In the genomic region with DNA sequence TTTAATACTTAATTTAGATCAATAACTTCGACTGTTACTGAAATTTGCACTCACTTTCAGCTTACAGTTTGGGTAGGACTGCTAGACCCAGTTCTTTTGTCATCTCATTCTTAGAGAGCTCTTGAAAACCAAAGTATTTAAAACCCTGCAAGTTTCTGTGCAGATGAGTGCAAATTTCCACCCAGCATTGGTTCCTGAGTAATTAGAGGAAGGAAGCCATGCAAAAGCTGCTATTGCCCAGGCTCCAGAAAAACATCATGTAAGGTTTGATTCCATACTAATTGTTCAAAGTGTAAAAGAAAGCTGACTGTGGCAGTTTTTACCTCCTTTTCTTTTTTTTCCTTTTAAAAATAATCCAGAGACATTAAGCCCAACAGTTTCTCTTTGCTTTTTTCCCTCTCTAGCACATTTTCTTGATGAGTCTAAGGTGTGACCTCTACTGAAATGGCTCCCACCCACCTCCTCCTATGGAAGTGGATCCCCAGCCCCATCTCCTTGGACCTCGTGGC, we compare ENCODE assay signal across 12 cellular contexts. TPM values are rescaled to one million over a fixed set of nuclear protein-coding genes. Genes with fewer than 3 reads are reported as not detected.
A peak's percentile ranks its signal among the peaks of the same experiment; 100 is the strongest.
DNase-seq lines count a peak whose midpoint lies in the region; ATAC-seq and TF ChIP-seq lines count a peak whose summit lies in the region.
"Had no signal": no experiment of that assay in that cellular context is flagged by ENCODE, and none has a peak within 500 bp of the region (broad histone marks: within the 10 kb centered on the region; RNA-seq: fewer than 3 reads in every experiment).

No MANE protein-coding gene starts in this region.

- H3K36me3 Mint-ChIP-seq in natural killer cell treated with Interleukin-12 subunit alpha and Interleukin-12 subunit beta and Interleukin-15 and Interleukin-18, amount 100 ng/mL, for 72 hours = peaks cover 38% of the 10 kb centered on the region
- peaks cover 47% of the 10 kb centered on the region for H3K36me3 Mint-ChIP-seq in natural killer cell

- peak overlapping the region; percentile 63 to 78 for H3K27ac ChIP-seq in coronary artery
- H3K27ac ChIP-seq in osteoblast (ENCODE audit: low read depth, low read length) = peak overlapping the region; percentile 94
- peak overlapping the region; percentile 81 for H3K27ac ChIP-seq in vagina

- TF ChIP-seq CTCF in natural killer cell (IDR thresholded peaks at IDR 0.05) (no peak), coronary artery (IDR thresholded peaks at IDR 0.05) (no peak), osteoblast (IDR thresholded peaks at IDR 0.05; ENCODE audit: extremely low read depth, low read depth, low read length) (no peak), vagina (IDR thresholded peaks at IDR 0.05) (no peak)

- no peak overlapping the region for H2AFZ ChIP-seq in osteoblast (ENCODE audit: low read length)

- no peak overlapping the region for H3K4me3 Mint-ChIP-seq in natural killer cell treated with Interleukin-12 subunit alpha and Interleukin-12 subunit beta and Interleukin-15 and Interleukin-18, amount 100 ng/mL, for 72 hours
- H3K4me3 Mint-ChIP-seq in natural killer cell = no peak overlapping the region
- H3K4me3 Mint-ChIP-seq: activated naive CD4-positive, alpha-beta T cell treated with anti-CD3 and anti-CD28 coated beads for 36 hours had no signal

- H3K9me3 ChIP-seq in osteoblast (ENCODE audit: low read depth, low read length) = no peaks in the 10 kb centered on the region
- no peaks in the 10 kb centered on the region for H3K9me3 ChIP-seq in vagina

- H3K9me3 Mint-ChIP-seq in natural killer cell treated with Interleukin-12 subunit alpha and Interleukin-12 subunit beta and Interleukin-15 and Interleukin-18, amount 100 ng/mL, for 72 hours = no peaks in the 10 kb centered on the region
- no peaks in the 10 kb centered on the region for H3K9me3 Mint-ChIP-seq in natural killer cell
- H3K9me3 Mint-ChIP-seq: activated naive CD4-positive, alpha-beta T cell treated with anti-CD3 and anti-CD28 coated beads for 36 hours had no signal

- no peaks in the 10 kb centered on the region for H4K20me1 ChIP-seq in osteoblast (ENCODE audit: insufficient read depth, low read length)

- H3K36me3 ChIP-seq in osteoblast (ENCODE audit: insufficient read depth, low read length) = peaks cover 58% of the 10 kb centered on the region
- H3K36me3 ChIP-seq in vagina = peaks cover 0 to 15% of the 10 kb centered on the region in 2 donors

- peaks cover 25 to 53% of the 10 kb centered on the region in 2 donors for H3K4me1 Mint-ChIP-seq in natural killer cell treated with Interleukin-12 subunit alpha and Interleukin-12 subunit beta and Interleukin-15 and Interleukin-18, amount 100 ng/mL, for 72 hours (ENCODE audit: low read depth in 2 of 2)
- H3K4me1 Mint-ChIP-seq in natural killer cell = peaks cover 43 to 52% of the 10 kb centered on the region in 2 donors

- no peak overlapping the region for H3K4me2 ChIP-seq in osteoblast (ENCODE audit: insufficient read depth, low read length)

- intact Hi-C loops in natural killer cell (cut with micrococcal nuclease) (no loop called here), vagina (cut with DNase I) (no loop called here)

- H3K4me3 ChIP-seq in coronary artery (no peak overlapping the region), osteoblast (ENCODE audit: insufficient read depth, low read length) (no peak overlapping the region), vagina (no peak overlapping the region)

- no peak for TF ChIP-seq POLR2A in vagina (IDR thresholded peaks at IDR 0.05)

- peaks cover 66% of the 10 kb centered on the region for H3K4me1 ChIP-seq in osteoblast (ENCODE audit: insufficient read depth, low read length)
- H3K4me1 ChIP-seq in vagina = peaks cover 87% of the 10 kb centered on the region

- DNase-seq in natural killer cell treated with Interleukin-12 subunit alpha and Interleukin-12 subunit beta and Interleukin-15 and Interleukin-18, amount 100 ng/mL, for 72 hours (ENCODE audit: low spot score) = no peak
- DNase-seq in natural killer cell (no peak), coronary artery (ENCODE audit: low spot score) (no peak), osteoblast (ENCODE audit: insufficient read length, low spot score, missing footprints) (no peak), vagina (ENCODE audit: extremely low spot score in 2 of 2) (no peak), HUDEP-2 (lab: John Stamatoyannopoulos, UW; ENCODE audit: unreplicated experiment in 76 of 76) (no peak), cortex of kidney (lab: John Stamatoyannopoulos, UW) (no peak), NCI-H2227 treated with DMSO at 0.1 percent for 48 hours (lab: John Stamatoyannopoulos, UW) (no peak)
- DNase-seq: activated naive CD4-positive, alpha-beta T cell treated with anti-CD3 and anti-CD28 coated beads for 36 hours; foreskin fibroblast; NCI-H1048; NCI-H345 had no signal

- H3K27me3 ChIP-seq in osteoblast (ENCODE audit: insufficient read depth, low read length) (no peaks in the 10 kb centered on the region), vagina (no peaks in the 10 kb centered on the region)

- H3K79me2 ChIP-seq in osteoblast (ENCODE audit: insufficient read depth, low read length) = peaks cover 62% of the 10 kb centered on the region

- H3K27ac Mint-ChIP-seq in natural killer cell treated with Interleukin-12 subunit alpha and Interleukin-12 subunit beta and Interleukin-15 and Interleukin-18, amount 100 ng/mL, for 72 hours = peak overlapping the region; percentile 71 to 74
- peak overlapping the region in 1 of 2 donors; percentile 32 for H3K27ac Mint-ChIP-seq in natural killer cell
- H3K27ac Mint-ChIP-seq: activated naive CD4-positive, alpha-beta T cell treated with anti-CD3 and anti-CD28 coated beads for 36 hours had no signal

- ATAC-seq in natural killer cell treated with Interleukin-12 subunit alpha and Interleukin-12 subunit beta and Interleukin-15 and Interleukin-18, amount 100 ng/mL, for 72 hours = no peak
- no peak for ATAC-seq in natural killer cell

- no peaks in the 10 kb centered on the region for H3K27me3 Mint-ChIP-seq in natural killer cell treated with Interleukin-12 subunit alpha and Interleukin-12 subunit beta and Interleukin-15 and Interleukin-18, amount 100 ng/mL, for 72 hours
- no peaks in the 10 kb centered on the region for H3K27me3 Mint-ChIP-seq in natural killer cell (ENCODE audit: low read depth in 2 of 2)

RNA-seq across cellular contexts. Expression of a gene that starts 30.3 kb away (rescaled TPM):
- total RNA-seq in natural killer cell treated with Interleukin-12 subunit alpha and Interleukin-12 subunit beta and Interleukin-15 and Interleukin-18, amount 100 ng/mL, for 72 hours = 100 to 1,000 TPM; 130 to 214 TPM
- total RNA-seq in natural killer cell = 100 to 1,000 TPM; 187 to 236 (median 191) TPM
- 115 and 151 TPM in 2 replicates for total RNA-seq in osteoblast
- total RNA-seq in vagina = 33.6 TPM
